2 cellular contexts compared by ENCODE assay signal in genomic region chr15:33215941-33216872, GRCh38.
TF ChIP-seq lines count a peak whose summit lies in the region.

No MANE protein-coding gene starts in this region.

TF ChIP-seq in Ishikawa, 13 proteins besides CTCF, POLR2A, EP300 and RAD21:
- TF ChIP-seq REST (IDR thresholded peaks at IDR 0.05; ENCODE audit: low read depth), result no peak
- no peak for TF ChIP-seq TCF12 (IDR thresholded peaks at IDR 0.05; ENCODE audit: low read depth)
- no peak for TF ChIP-seq ZBTB7A (IDR thresholded peaks at IDR 0.05; ENCODE audit: low read depth)
- TF ChIP-seq CREB1 (IDR thresholded peaks at IDR 0.05; ENCODE audit: low read depth), result no peak
- no peak for TF ChIP-seq YY1 (IDR thresholded peaks at IDR 0.05; ENCODE audit: low read depth)
- TF ChIP-seq EGR1 (IDR thresholded peaks at IDR 0.05), result no peak

TF ChIP-seq in WTC11, 78 proteins besides CTCF, POLR2A, EP300 and RAD21 (continued from another document):
- TF ChIP-seq ARID4B (CRISPR knock-in tag; IDR thresholded peaks at IDR 0.05; ENCODE audit: borderline replicate concordance) (no peak), ZNF219 (CRISPR knock-in tag; IDR thresholded peaks at IDR 0.05; ENCODE audit: borderline replicate concordance) (no peak), JAZF1 (CRISPR knock-in tag; IDR thresholded peaks at IDR 0.05) (no peak), IRF1 (CRISPR knock-in tag; IDR thresholded peaks at IDR 0.05) (no peak), MAX (CRISPR knock-in tag; IDR thresholded peaks at IDR 0.05) (no peak), FOXP4 (CRISPR knock-in tag; IDR thresholded peaks at IDR 0.05) (no peak), ZSCAN18 (CRISPR knock-in tag; IDR thresholded peaks at IDR 0.05) (no peak), GRHL2 (CRISPR knock-in tag; IDR thresholded peaks at IDR 0.05; ENCODE audit: insufficient replicate concordance, severe bottlenecking) (no peak), AR (CRISPR knock-in tag; IDR thresholded peaks at IDR 0.05) (no peak)
